17 cellular contexts compared by ENCODE assay signal in genomic region chr18:2518473-2518872, GRCh38. TPM values are rescaled to one million over a fixed set of nuclear protein-coding genes. Genes with fewer than 3 reads are reported as not detected.
DNase-seq lines count a peak whose midpoint lies in the region; ATAC-seq, FAIRE-seq and TF ChIP-seq lines count a peak whose summit lies in the region.
"Had no signal": no experiment of that assay in that cellular context is flagged by ENCODE, and none has a peak within 500 bp of the region (broad histone marks: within the 10 kb centered on the region; RNA-seq: fewer than 3 reads in every experiment).

No MANE protein-coding gene starts in this region.

- no peak for FAIRE-seq in pancreas (lab: Jason Lieb, UNC)
- FAIRE-seq: GM12892 had no signal

- H2AK9ac ChIP-seq in IMR-90 (replicated peaks; ENCODE audit: low read depth, low read length, poor library complexity): no peak overlapping the region

- H2AK5ac ChIP-seq in IMR-90 (ENCODE audit: low read depth, low read length): peak overlapping the region; percentile 39; the same call in 1 of the 2 replicates

- no peak overlapping the region for H2BK5ac ChIP-seq in IMR-90 (ENCODE audit: low read depth, low read length, poor library complexity, severe bottlenecking)

- peaks cover 0 to 3% of the 10 kb centered on the region in 2 experiments; a peak in 1 of 4 replicates for H3K79me1 ChIP-seq in IMR-90 (ENCODE audit: low read depth in 1 of 2, low read length in 2 of 2)

- peaks cover 7% of the 10 kb centered on the region for H3K9me1 ChIP-seq in IMR-90 (ENCODE audit: insufficient read depth, low read length)

- H4K20me1 ChIP-seq in IMR-90 (ENCODE audit: insufficient read depth, low read length): no peaks in the 10 kb centered on the region

- H3K18ac ChIP-seq in IMR-90 (ENCODE audit: low read depth, low read length): no peak overlapping the region

- peak overlapping the region; percentile 5; the same call in 1 of the 2 replicates for H2BK20ac ChIP-seq in IMR-90 (ENCODE audit: low read depth, low read length)

- no peak overlapping the region for H4K5ac ChIP-seq in IMR-90 (ENCODE audit: low read depth, low read length)

- H3K4me1 ChIP-seq in IMR-90 (ENCODE audit: control insufficient read depth, insufficient read depth, low read length) (peaks cover 5% of the 10 kb centered on the region), right atrium auricular region (peaks cover 0 to 13% of the 10 kb centered on the region in 2 donors), pancreas (peaks cover 0 to 9% (median 0%) of the 10 kb centered on the region in 3 donors)

- BruUV-seq in IMR-90 (replicated peaks; lab: Mats Ljungman, UMichigan): no TSS peak

- H3K4me2 ChIP-seq in IMR-90 (ENCODE audit: low read depth, low read length): no peak overlapping the region
- H3K4me2 ChIP-seq: PC-9 had no signal

- H3K56ac ChIP-seq in IMR-90 (ENCODE audit: extremely low read depth, insufficient read depth, low read length): no peak overlapping the region

- H3K4me3 Mint-ChIP-seq in activated CD4-positive, alpha-beta T cell treated with anti-CD3 and anti-CD28 coated beads, Interleukin-2, amount 10 ng/mL, durations not matched to agents 24 days and 14 days: no peak overlapping the region

- no peak overlapping the region for H3K23ac ChIP-seq in IMR-90 (ENCODE audit: low read depth, low read length)

- H3K27me3 ChIP-seq in IMR-90 (ENCODE audit: control insufficient read depth, insufficient read depth, low read length): no peaks in the 10 kb centered on the region
- H3K27me3 ChIP-seq in right atrium auricular region: no peaks in the 10 kb centered on the region
- no peaks in the 10 kb centered on the region for H3K27me3 ChIP-seq in pancreas

- no peaks in the 10 kb centered on the region for H3K36me3 Mint-ChIP-seq in activated CD4-positive, alpha-beta T cell treated with anti-CD3 and anti-CD28 coated beads, Interleukin-2, amount 10 ng/mL, durations not matched to agents 24 days and 14 days (ENCODE audit: low read depth)

- in situ Hi-C loops in IMR-90 (cut with MboI; ENCODE audit: low sequenced_read_pairs): no loop called here

- no peak for TF ChIP-seq CTCF in IMR-90 (conservative IDR thresholded peaks at IDR 0.05; ENCODE audit: low read depth, low read length)
- TF ChIP-seq CTCF in epithelial cell of esophagus (IDR thresholded peaks at IDR 0.05; ENCODE audit: insufficient read depth, low read depth, low read length, missing control alignments): no peak
- no peak for TF ChIP-seq CTCF in right atrium auricular region (IDR thresholded peaks at IDR 0.05)
- no peak for TF ChIP-seq CTCF in pancreas (IDR thresholded peaks at IDR 0.05)

- H3K27ac ChIP-seq in IMR-90 (ENCODE audit: insufficient read depth, low read length) (no peak overlapping the region), right atrium auricular region (peak overlapping the region; percentile 29 to 49), pancreas (peak overlapping the region in 1 of 4 donors; percentile 31)
- H3K27ac ChIP-seq: GM23248, PC-9 had no signal

- H3K9me3 Mint-ChIP-seq in activated CD4-positive, alpha-beta T cell treated with anti-CD3 and anti-CD28 coated beads, Interleukin-2, amount 10 ng/mL, durations not matched to agents 24 days and 14 days: no peaks in the 10 kb centered on the region

- no peak for DNase-seq in IMR-90
- peak; percentile 23 for DNase-seq in epithelial cell of esophagus (ENCODE audit: low read depth)
- DNase-seq in right atrium auricular region (ENCODE audit: low spot score): no peak
- DNase-seq in pancreas: peak in 2 of 6 donors; percentile 7 to 20
- DNase-seq in activated naive CD4-positive, alpha-beta T cell treated with anti-CD3 and anti-CD28 coated beads, Interleukin-2, amount 50 U/mL, for 16 hours: no peak
- DNase-seq in NCI-H524 treated with DMSO at 0.1 percent for 48 hours (lab: John Stamatoyannopoulos, UW): no peak
- no peak for DNase-seq in activated CD4-positive, alpha-beta T cell treated with anti-CD3 and anti-CD28 coated beads, Interleukin-2, amount 10 ng/mL, durations not matched to agents 24 days and 14 days
- DNase-seq: C1 segment of cervical spinal cord, GM23248, KG1, NCI-H1417 treated with DMSO at 0.1 percent for 48 hours, NCI-H1930, NCI-H446 treated with DMSO at 0.1 percent for 48 hours, NCI-H774, PC-9 had no signal

- peak overlapping the region in 1 of 2 experiments; percentile 38; a peak in 1 of 4 replicates for H4K8ac ChIP-seq in IMR-90 (ENCODE audit: low read depth in 2 of 2, low read length in 2 of 2)

- peak overlapping the region; percentile 99; the same call in 2 of the 3 replicates for H2BK15ac ChIP-seq in IMR-90 (ENCODE audit: low read depth, low read length)

- H3K36me3 ChIP-seq in IMR-90 (ENCODE audit: control insufficient read depth, insufficient read depth, low read length) (no peaks in the 10 kb centered on the region), right atrium auricular region (no peaks in the 10 kb centered on the region), pancreas (no peaks in the 10 kb centered on the region)

- POLR2A ChIA-PET in IMR-90 (lab: Charles Lee; ENCODE audit: unreplicated experiment): no interaction called here

- peak overlapping the region; percentile 65; the same call in 1 of the 2 replicates for H3K4ac ChIP-seq in IMR-90 (ENCODE audit: low read depth, low read length)

- no peak for TF ChIP-seq RAD21 in IMR-90 (IDR thresholded peaks at IDR 0.05; ENCODE audit: low read length)

- intact Hi-C loops in IMR-90 (cut with micrococcal nuclease): loop anchor here (5.0 kb wide), 1 partner anchor 116 kb away; no protein-coding TSS in a partner anchor
- intact Hi-C loops in pancreas (cut with DNase I): no loop called here
- intact Hi-C loops in activated CD4-positive, alpha-beta T cell treated with anti-CD3 and anti-CD28 coated beads, Interleukin-2, amount 10 ng/mL, durations not matched to agents 24 days and 14 days (cut with micrococcal nuclease): no loop called here

- H4K91ac ChIP-seq in IMR-90 (ENCODE audit: insufficient read depth, low read depth, low read length): no peak overlapping the region; the same call in 1 of the 2 replicates

- H3K4me3 ChIP-seq in IMR-90 (ENCODE audit: insufficient read depth, low read depth, low read length) (no peak overlapping the region), epithelial cell of esophagus (ENCODE audit: low read length) (no peak overlapping the region), right atrium auricular region (no peak overlapping the region), pancreas (no peak overlapping the region)
- H3K4me3 ChIP-seq: GM23248, PC-9 had no signal

- H3K9me3 ChIP-seq in IMR-90 (ENCODE audit: control insufficient read depth, insufficient read depth, low read length) (no peaks in the 10 kb centered on the region), right atrium auricular region (no peaks in the 10 kb centered on the region), pancreas (no peaks in the 10 kb centered on the region)

- peak overlapping the region; percentile 94 for H2BK120ac ChIP-seq in IMR-90 (ENCODE audit: low read depth, low read length)

- no peak overlapping the region for H3K27ac Mint-ChIP-seq in activated CD4-positive, alpha-beta T cell treated with anti-CD3 and anti-CD28 coated beads, Interleukin-2, amount 10 ng/mL, durations not matched to agents 24 days and 14 days

- ATAC-seq in IMR-90 (ENCODE audit: low read depth) (no peak), pancreas (peak in 3 of 4 donors; percentile 45 to 92 (median 83)), HG03457 (IDR thresholded peaks at IDR 0.05; ENCODE audit: unreplicated experiment) (no peak)

- peak overlapping the region; percentile 78 for H3K14ac ChIP-seq in IMR-90 (replicated peaks; ENCODE audit: low read depth, low read length)

- H3K27me3 Mint-ChIP-seq in activated CD4-positive, alpha-beta T cell treated with anti-CD3 and anti-CD28 coated beads, Interleukin-2, amount 10 ng/mL, durations not matched to agents 24 days and 14 days: peaks cover 1% of the 10 kb centered on the region

- H3K4me1 Mint-ChIP-seq in activated CD4-positive, alpha-beta T cell treated with anti-CD3 and anti-CD28 coated beads, Interleukin-2, amount 10 ng/mL, durations not matched to agents 24 days and 14 days: peaks cover 11% of the 10 kb centered on the region

- no peak overlapping the region for H3K9ac ChIP-seq in IMR-90 (ENCODE audit: low read depth, low read length)
- H3K9ac ChIP-seq: GM23248 had no signal

- CTCF ChIA-PET in IMR-90 (lab: Yijun Ruan, JAX): no interaction called here

- dilution Hi-C loops in IMR-90 (cut with HindIII; ENCODE audit: low sequenced_read_pairs, unreplicated experiment): no loop called here

- H2AFZ ChIP-seq in IMR-90 (replicated peaks; ENCODE audit: low read length, poor library complexity): peak overlapping the region; percentile 62
- H2AFZ ChIP-seq: GM23248, PC-9 had no signal

- 87% methylated on average over 4 of the region's 5 CpGs; no CpG with 5 or more reads in 1 of the 2 experiments for WGBS in IMR-90 (ENCODE audit: extremely low coverage in 2 of 2, insufficient read length in 1 of 2), 2 experiments
- WGBS in pancreas, 2 donors: 35% methylated on average over 5 of the region's 5 CpGs

- no peak for TF ChIP-seq POLR2A in IMR-90 (IDR thresholded peaks at IDR 0.05; ENCODE audit: low read depth, low read length)

TF ChIP-seq in IMR-90, 13 proteins besides CTCF, POLR2A, EP300 and RAD21 (continues in another document):
- no peak for TF ChIP-seq FOS (IDR thresholded peaks at IDR 0.05; ENCODE audit: low read depth, low read length)
- TF ChIP-seq MXI1 (IDR thresholded peaks at IDR 0.05; ENCODE audit: borderline replicate concordance, low read depth, low read length): no peak
- TF ChIP-seq RCOR1 (IDR thresholded peaks at IDR 0.05; ENCODE audit: insufficient replicate concordance, low read length): no peak
- TF ChIP-seq CEBPB (IDR thresholded peaks at IDR 0.05; ENCODE audit: low read depth, low read length): no peak
- no peak for TF ChIP-seq BHLHE40 (IDR thresholded peaks at IDR 0.05; ENCODE audit: low read depth, low read length)

RNA-seq across cellular contexts. Expression of gene METTL4, which starts 52.8 kb away (rescaled TPM):
- total RNA-seq in IMR-90 (2012; rRNA removed) (5.4 and 6.7 TPM in 2 replicates), right atrium auricular region (1 to 10 TPM; 4.2 to 6.1 TPM), pancreas (1 to 10 TPM; 1.9 to 5.8 (median 2.8) TPM)
- polyA plus RNA-seq in IMR-90 (2012; rRNA removed) (3.9 and 4.9 TPM in 2 replicates), pancreas (1 to 10 TPM; 2.8 to 6.3 TPM)
- 0.81 and 1.6 TPM in 2 replicates for polyA plus RNA-seq in IMR-90 (2012; cell fraction: cytosol; rRNA removed)
- polyA plus RNA-seq in IMR-90 (2012; cell fraction: nucleus; rRNA removed; ENCODE audit: low replicate concordance): 1.0 and 9.8 TPM in 2 replicates
- total RNA-seq in activated CD4-positive, alpha-beta T cell treated with anti-CD3 and anti-CD28 coated beads, Interleukin-2, amount 10 ng/mL, durations not matched to agents 24 days and 14 days: 17.7 and 18.4 TPM in 2 replicates

RNA-seq across cellular contexts. Expression of gene NDC80, which starts 52.9 kb away (rescaled TPM):
- total RNA-seq in IMR-90 (2012; rRNA removed): 11.8 and 15.3 TPM in 2 replicates
- 11.1 and 15.5 TPM in 2 replicates for polyA plus RNA-seq in IMR-90 (2012; rRNA removed)
- 0.98 and 1.4 TPM in 2 replicates for polyA plus RNA-seq in IMR-90 (2012; cell fraction: cytosol; rRNA removed)
- polyA plus RNA-seq in IMR-90 (2012; cell fraction: nucleus; rRNA removed; ENCODE audit: low replicate concordance): 0.57 and 4.6 TPM in 2 replicates
- under 1 TPM in 1 of 2 donors, not detected in 1; 0.74 TPM for total RNA-seq in right atrium auricular region
- 1 to 10 TPM in 1 of 6 donors, under 1 TPM in 3, not detected in 2; 0.06 to 1.5 (median 0.59) TPM for total RNA-seq in pancreas
- polyA plus RNA-seq in pancreas: under 1 TPM; 0.09 to 0.87 TPM
- 42.4 and 50.5 TPM in 2 replicates for total RNA-seq in activated CD4-positive, alpha-beta T cell treated with anti-CD3 and anti-CD28 coated beads, Interleukin-2, amount 10 ng/mL, durations not matched to agents 24 days and 14 days

Comparison
In these comparisons a context has a peak if more than half of its experiments do, and no peak if none do; other contexts are left out.
1. ATAC-seq: peak in pancreas (3 of 4); none in IMR-90 (single experiment) and HG03457 (single experiment).